Comparison of ENCODE assay signal across 8 cellular contexts in genomic region chr4:113979157-113979972, GRCh38. TPM values are rescaled to one million over a fixed set of nuclear protein-coding genes. Genes with fewer than 3 reads are reported as not detected.
DNase-seq lines count a peak whose midpoint lies in the region; ATAC-seq, FAIRE-seq and TF ChIP-seq lines count a peak whose summit lies in the region.

Gene ARSJ, minus strand, starts transcription at chr4:113979647. Its CDS starts 813 bp downstream, at chr4:113978834.

- peak; percentile 40 to 58 for ATAC-seq in activated naive CD4-positive, alpha-beta T cell treated with anti-CD3 and anti-CD28 coated beads, Interleukin-2, amount 50 U/mL, for 72 hours
- peak; percentile 78 for ATAC-seq in foreskin keratinocyte
- ATAC-seq in natural killer cell treated with Interleukin-12 subunit alpha and Interleukin-12 subunit beta and Interleukin-15 and Interleukin-18, amount 100 ng/mL, for 72 hours: peak in 1 of 2 donors; percentile 68
- ATAC-seq in HG03108 (IDR thresholded peaks at IDR 0.05; ENCODE audit: unreplicated experiment): no peak

- H3K27me3 ChIP-seq in foreskin keratinocyte: no peaks in the 10 kb centered on the region

- H3K27ac ChIP-seq in foreskin keratinocyte: peak within 1 kb of the TSS; percentile 52

- H3K36me3 Mint-ChIP-seq in activated naive CD4-positive, alpha-beta T cell treated with anti-CD3 and anti-CD28 coated beads, Interleukin-2, amount 50 U/mL, for 72 hours: peaks cover 0 to 34% of the 10 kb centered on the region in 2 donors
- H3K36me3 Mint-ChIP-seq in natural killer cell treated with Interleukin-12 subunit alpha and Interleukin-12 subunit beta and Interleukin-15 and Interleukin-18, amount 100 ng/mL, for 72 hours: peaks cover under 1% of the 10 kb centered on the region

- H3K27ac Mint-ChIP-seq in activated naive CD4-positive, alpha-beta T cell treated with anti-CD3 and anti-CD28 coated beads, Interleukin-2, amount 50 U/mL, for 72 hours: peak within 1 kb of the TSS in 1 of 2 donors; percentile 83
- peak within 1 kb of the TSS in 1 of 2 donors; percentile 67 for H3K27ac Mint-ChIP-seq in natural killer cell treated with Interleukin-12 subunit alpha and Interleukin-12 subunit beta and Interleukin-15 and Interleukin-18, amount 100 ng/mL, for 72 hours

- peaks cover 11% of the 10 kb centered on the region; the same call in 1 of the 2 replicates for H3K4me1 ChIP-seq in ES-I3 (ENCODE audit: insufficient read depth, low read length)
- peaks cover 24% of the 10 kb centered on the region for H3K4me1 ChIP-seq in foreskin keratinocyte

- peaks cover 14 to 31% of the 10 kb centered on the region in 2 donors for H3K27me3 Mint-ChIP-seq in natural killer cell treated with Interleukin-12 subunit alpha and Interleukin-12 subunit beta and Interleukin-15 and Interleukin-18, amount 100 ng/mL, for 72 hours

- peaks cover under 1 to 3% of the 10 kb centered on the region in 2 donors for H3K9me3 Mint-ChIP-seq in activated naive CD4-positive, alpha-beta T cell treated with anti-CD3 and anti-CD28 coated beads, Interleukin-2, amount 50 U/mL, for 72 hours
- H3K9me3 Mint-ChIP-seq in natural killer cell treated with Interleukin-12 subunit alpha and Interleukin-12 subunit beta and Interleukin-15 and Interleukin-18, amount 100 ng/mL, for 72 hours: no peaks in the 10 kb centered on the region

- peak; percentile 30 for TF ChIP-seq CTCF in foreskin keratinocyte (conservative IDR thresholded peaks at IDR 0.05)

- H3K9ac ChIP-seq in ES-I3 (ENCODE audit: low read depth, low read length): peak within 1 kb of the TSS; percentile 72

- H3K4me1 Mint-ChIP-seq in natural killer cell treated with Interleukin-12 subunit alpha and Interleukin-12 subunit beta and Interleukin-15 and Interleukin-18, amount 100 ng/mL, for 72 hours (ENCODE audit: low read depth in 2 of 2): peaks cover 13 to 15% of the 10 kb centered on the region in 2 donors

- H3K4me3 Mint-ChIP-seq in natural killer cell treated with Interleukin-12 subunit alpha and Interleukin-12 subunit beta and Interleukin-15 and Interleukin-18, amount 100 ng/mL, for 72 hours: peak within 1 kb of the TSS; percentile 78

- no peaks in the 10 kb centered on the region for H3K36me3 ChIP-seq in ES-I3 (ENCODE audit: insufficient read depth, low read length)

- FAIRE-seq in urothelium cell line (lab: Jason Lieb, UNC): peak; percentile 61

- DNase-seq in NCI-H146 treated with DMSO at 0.1 percent for 48 hours (lab: John Stamatoyannopoulos, UW; ENCODE audit: unreplicated experiment) (peak; percentile 3), foreskin keratinocyte (peak; percentile 63 to 82), urothelium cell line (ENCODE audit: low spot score) (peak; percentile 66), SKM-1 (lab: John Stamatoyannopoulos, UW; ENCODE audit: unreplicated experiment) (no peak)
- DNase-seq in activated naive CD4-positive, alpha-beta T cell treated with anti-CD3 and anti-CD28 coated beads, Interleukin-2, amount 50 U/mL, for 72 hours (ENCODE audit: low spot score in 2 of 2): peak in 1 of 2 donors; percentile 22
- DNase-seq in natural killer cell treated with Interleukin-12 subunit alpha and Interleukin-12 subunit beta and Interleukin-15 and Interleukin-18, amount 100 ng/mL, for 72 hours (ENCODE audit: low spot score): no peak

- peaks cover 4% of the 10 kb centered on the region; the same call in 1 of the 2 replicates for H3K9me3 ChIP-seq in ES-I3 (ENCODE audit: control insufficient read depth, insufficient read depth, low read length)

RNA-seq across cellular contexts. Expression of gene ARSJ, which starts in this region (rescaled TPM):
- total RNA-seq in activated naive CD4-positive, alpha-beta T cell treated with anti-CD3 and anti-CD28 coated beads, Interleukin-2, amount 50 U/mL, for 72 hours: under 1 TPM in 1 of 2 donors, not detected in 1; 0.14 TPM
- 11.1 and 13.9 TPM in 2 replicates for total RNA-seq in foreskin keratinocyte
- 2.5 and 3.9 TPM in 2 replicates for polyA plus RNA-seq in foreskin keratinocyte
- under 1 TPM in 1 of 2 donors, not detected in 1; 0.24 TPM for total RNA-seq in natural killer cell treated with Interleukin-12 subunit alpha and Interleukin-12 subunit beta and Interleukin-15 and Interleukin-18, amount 100 ng/mL, for 72 hours

Comparison
In these comparisons a context has a peak if more than half of its experiments do, and no peak if none do; other contexts are left out.
1. Peak in ATAC-seq in activated naive CD4-positive, alpha-beta T cell treated with anti-CD3 and anti-CD28 coated beads, Interleukin-2, amount 50 U/mL, for 72 hours; RNA of the gene not detected or under 1 TPM.
2. DNase-seq: peak in NCI-H146 treated with DMSO at 0.1 percent for 48 hours (single experiment), foreskin keratinocyte (2 of 2) and urothelium cell line (single experiment); none in natural killer cell treated with Interleukin-12 subunit alpha and Interleukin-12 subunit beta and Interleukin-15 and Interleukin-18, amount 100 ng/mL, for 72 hours (single experiment) and SKM-1 (single experiment).